In the genomic region with DNA sequence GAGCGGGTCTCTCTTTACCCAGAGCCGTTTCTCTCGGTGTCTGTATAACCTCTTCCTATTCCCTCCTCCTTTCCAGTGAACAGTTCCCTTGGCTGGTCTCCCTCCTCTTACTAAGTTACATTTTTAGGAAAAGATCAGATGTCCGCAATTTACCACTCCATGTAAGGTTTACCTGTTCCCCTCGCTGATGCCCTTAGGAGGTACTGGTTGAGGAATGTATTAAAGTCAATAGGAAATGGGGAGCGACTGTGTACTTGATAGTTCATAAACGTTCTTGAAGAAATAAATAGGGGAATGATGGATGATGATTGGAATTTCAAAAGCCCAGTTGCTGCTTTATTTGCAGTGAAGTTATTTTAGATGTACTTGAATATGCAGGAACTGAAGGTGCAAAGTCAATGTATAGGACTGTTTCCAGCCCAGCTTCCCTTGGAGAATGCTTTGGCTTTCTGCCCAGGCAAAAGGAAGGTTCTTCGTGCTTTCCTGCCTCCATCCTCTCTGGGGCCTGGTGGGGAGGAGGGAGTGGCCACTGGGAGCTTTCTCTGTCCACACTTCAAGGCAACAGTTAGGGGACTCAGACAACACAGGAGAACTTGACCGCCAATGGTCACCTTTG, we compare ENCODE assay signal across 31 cellular contexts. TPM values are rescaled to one million over a fixed set of nuclear protein-coding genes. Genes with fewer than 3 reads are reported as not detected.
DNase-seq lines count a peak whose midpoint lies in the region; ATAC-seq and TF ChIP-seq lines count a peak whose summit lies in the region.
"Had no signal": no experiment of that assay in that cellular context is flagged by ENCODE, and none has a peak within 500 bp of the region (broad histone marks: within the 10 kb centered on the region; RNA-seq: fewer than 3 reads in every experiment).

No MANE protein-coding gene starts in this region.

- no peaks in the 10 kb centered on the region for H3K9me3 ChIP-seq in thyroid gland
- no peaks in the 10 kb centered on the region for H3K9me3 ChIP-seq in naive thymus-derived CD4-positive, alpha-beta T cell (ENCODE audit: control insufficient read depth in 2 of 3, low read length in 3 of 3)
- H3K9me3 ChIP-seq: BE2C, esophagus muscularis mucosa, prostate gland, SJSA1 had no signal

- H3K36me3 ChIP-seq in thyroid gland = no peaks in the 10 kb centered on the region
- H3K36me3 ChIP-seq in naive thymus-derived CD4-positive, alpha-beta T cell (ENCODE audit: control insufficient read depth in 2 of 3, insufficient read depth in 3 of 3, low read length in 3 of 3) = no peaks in the 10 kb centered on the region
- H3K36me3 ChIP-seq: BE2C, prostate gland, SJSA1 had no signal

- peak overlapping the region; percentile 12 to 59 (median 18) for H3K27ac ChIP-seq in thyroid gland
- H3K27ac ChIP-seq in naive thymus-derived CD4-positive, alpha-beta T cell (ENCODE audit: low read depth, low read length) = no peak overlapping the region
- H3K27ac ChIP-seq: esophagus muscularis mucosa, prostate gland, SJSA1 had no signal

- peak overlapping the region; percentile 44 for H3K4me3 Mint-ChIP-seq in endothelial cell (ENCODE audit: unreplicated experiment)
- H3K4me3 Mint-ChIP-seq in naive thymus-derived CD4-positive, alpha-beta T cell = no peak overlapping the region
- H3K4me3 Mint-ChIP-seq: activated B cell treated with CpG ODN at 0.5 μM for 24 hours; CD8-positive, alpha-beta memory T cell; HFFc6; naive B cell had no signal

- peaks cover 33 to 51% of the 10 kb centered on the region in 2 donors for H3K4me1 ChIP-seq in thyroid gland
- H3K4me1 ChIP-seq in naive thymus-derived CD4-positive, alpha-beta T cell (ENCODE audit: control insufficient read depth in 2 of 2, insufficient read depth in 2 of 2, low read length in 2 of 2) = no peaks in the 10 kb centered on the region
- H3K4me1 ChIP-seq: BE2C, SJSA1 had no signal

- CTCF ChIA-PET in naive thymus-derived CD4-positive, alpha-beta T cell (lab: Charles Lee) = no interaction called here

- peak; percentile 32 for ATAC-seq in Right ventricle myocardium superior (ENCODE audit: poor library complexity)
- ATAC-seq in left lobe of liver = peak; percentile 13
- ATAC-seq in naive thymus-derived CD4-positive, alpha-beta T cell = no peak
- no peak for ATAC-seq in GM19463 (IDR thresholded peaks at IDR 0.05; ENCODE audit: unreplicated experiment)

- H3K36me3 Mint-ChIP-seq in endothelial cell (ENCODE audit: low read depth, unreplicated experiment) = peaks cover 83% of the 10 kb centered on the region
- H3K36me3 Mint-ChIP-seq in naive thymus-derived CD4-positive, alpha-beta T cell = no peaks in the 10 kb centered on the region
- H3K36me3 Mint-ChIP-seq: naive B cell had no signal

- POLR2A ChIA-PET in naive thymus-derived CD4-positive, alpha-beta T cell (lab: Charles Lee) = no interaction called here

- H3K27ac Mint-ChIP-seq in endothelial cell (ENCODE audit: unreplicated experiment) = no peak overlapping the region
- H3K27ac Mint-ChIP-seq in naive thymus-derived CD4-positive, alpha-beta T cell = no peak overlapping the region
- H3K27ac Mint-ChIP-seq: activated B cell treated with CpG ODN at 0.5 μM for 24 hours; CD8-positive, alpha-beta memory T cell; HFFc6; naive B cell had no signal

- no peaks in the 10 kb centered on the region for H3K9me3 Mint-ChIP-seq in endothelial cell (ENCODE audit: unreplicated experiment)
- H3K9me3 Mint-ChIP-seq in naive thymus-derived CD4-positive, alpha-beta T cell = peaks cover 0 to 2% (median 0%) of the 10 kb centered on the region in 11 donors
- H3K9me3 Mint-ChIP-seq: activated B cell treated with CpG ODN at 0.5 μM for 24 hours; CD8-positive, alpha-beta memory T cell; HFFc6; naive B cell had no signal

- H3K4me1 Mint-ChIP-seq in endothelial cell (ENCODE audit: unreplicated experiment) = peaks cover 63% of the 10 kb centered on the region
- H3K4me1 Mint-ChIP-seq in naive thymus-derived CD4-positive, alpha-beta T cell = no peaks in the 10 kb centered on the region
- H3K4me1 Mint-ChIP-seq: activated B cell treated with CpG ODN at 0.5 μM for 24 hours; CD8-positive, alpha-beta memory T cell; naive B cell had no signal

- TF ChIP-seq CTCF in endothelial cell (IDR thresholded peaks at IDR 0.05; ENCODE audit: unreplicated experiment) = no peak
- TF ChIP-seq CTCF in thyroid gland (IDR thresholded peaks at IDR 0.05) = no peak

- H3K27me3 Mint-ChIP-seq in endothelial cell (ENCODE audit: unreplicated experiment) = peaks cover 3% of the 10 kb centered on the region
- H3K27me3 Mint-ChIP-seq in naive thymus-derived CD4-positive, alpha-beta T cell = peaks cover 0 to 32% (median 13%) of the 10 kb centered on the region in 5 donors

- no peak for TF ChIP-seq POLR2A in thyroid gland (IDR thresholded peaks at IDR 0.05)

- intact Hi-C loops in Right ventricle myocardium superior (cut with DNase I) = no loop called here
- intact Hi-C loops in cardiac septum (cut with DNase I) = no loop called here
- intact Hi-C loops in thyroid gland (cut with DNase I) = no loop called here
- intact Hi-C loops in naive thymus-derived CD4-positive, alpha-beta T cell (cut with micrococcal nuclease) = no loop called here

- WGBS in thyroid gland, 2 donors = 36 to 39% methylated on average over 9 of the region's 9 CpGs

- DNase-seq in Right ventricle myocardium superior (no peak), cardiac septum (ENCODE audit: low spot score) (no peak), endothelial cell (ENCODE audit: low spot score) (no peak), left lobe of liver (ENCODE audit: low spot score) (no peak), thyroid gland (peak; percentile 40 to 45)
- no peak for DNase-seq in stimulated activated naive CD4-positive, alpha-beta T cell (lab: John Stamatoyannopoulos, UW)
- DNase-seq in naive thymus-derived CD4-positive, alpha-beta T cell = no peak
- DNase-seq: ACHN; activated B cell treated with CpG ODN at 0.5 μM for 24 hours; activated CD4-positive, alpha-beta T cell treated with anti-CD3 and anti-CD28 coated beads, Interleukin-2, amount 50 U/mL, for 4 hours; activated naive CD4-positive, alpha-beta T cell treated with anti-CD3 and anti-CD28 coated beads, Interleukin-2, amount 50 U/mL, for 16 hours; amniotic stem cell; BE2C; CD8-positive, alpha-beta memory T cell; cortex of kidney; DMS153; foreskin melanocyte; GOT3; HFFc6; MV-4-11; naive B cell; NCI-H146; NCI-H2171; NCI-H524 treated with DMSO at 0.1 percent for 48 hours; stimulated activated CD4-positive, alpha-beta T cell treated with anti-CD3 and anti-CD28 coated beads, Interleukin-2, amount 100 ng/mL, for 24 hours; trophoblast cell had no signal

- H3K27me3 ChIP-seq in thyroid gland = no peaks in the 10 kb centered on the region
- no peaks in the 10 kb centered on the region for H3K27me3 ChIP-seq in naive thymus-derived CD4-positive, alpha-beta T cell (ENCODE audit: control insufficient read depth in 2 of 2, insufficient read depth in 2 of 2, low read length in 2 of 2)
- H3K27me3 ChIP-seq: BE2C, SJSA1 had no signal

- H3K4me3 ChIP-seq in thyroid gland (replicated peaks in 1 of 3) = no peak overlapping the region
- no peak overlapping the region for H3K4me3 ChIP-seq in naive thymus-derived CD4-positive, alpha-beta T cell (ENCODE audit: low read length)
- H3K4me3 ChIP-seq: esophagus muscularis mucosa, prostate gland, SJSA1, smooth muscle cell had no signal

RNA-seq across cellular contexts. Expression of a gene that starts 19.9 kb away (rescaled TPM):
- total RNA-seq in Right ventricle myocardium superior = 41.1 TPM
- total RNA-seq in cardiac septum = 34.7 TPM
- total RNA-seq in endothelial cell (ENCODE audit: unreplicated experiment) = 250 TPM
- total RNA-seq in left lobe of liver = 8.3 TPM
- 10 to 100 TPM; 33.2 to 85.3 (median 51.2) TPM for total RNA-seq in thyroid gland
- total RNA-seq in naive thymus-derived CD4-positive, alpha-beta T cell = not detected
- polyA plus RNA-seq in naive thymus-derived CD4-positive, alpha-beta T cell = not detected
- total RNA-seq: activated B cell treated with CpG ODN at 0.5 μM for 24 hours; CD8-positive, alpha-beta memory T cell; SJSA1 had no signal
- polyA plus RNA-seq: CD8-positive, alpha-beta memory T cell; smooth muscle cell had no signal

Comparison
In these comparisons a context has a peak if more than half of its experiments do, and no peak if none do; other contexts are left out.
1. ATAC-seq: peak in Right ventricle myocardium superior (single experiment) and left lobe of liver (single experiment); none in naive thymus-derived CD4-positive, alpha-beta T cell (single experiment) and GM19463 (single experiment).
2. DNase-seq: peak in thyroid gland (2 of 2); none in Right ventricle myocardium superior (single experiment), cardiac septum (single experiment), endothelial cell (single experiment), left lobe of liver (single experiment), stimulated activated naive CD4-positive, alpha-beta T cell (0 of 6) and naive thymus-derived CD4-positive, alpha-beta T cell (0 of 9).